ENCODE assay signal across 8 cellular contexts in the genomic region with DNA sequence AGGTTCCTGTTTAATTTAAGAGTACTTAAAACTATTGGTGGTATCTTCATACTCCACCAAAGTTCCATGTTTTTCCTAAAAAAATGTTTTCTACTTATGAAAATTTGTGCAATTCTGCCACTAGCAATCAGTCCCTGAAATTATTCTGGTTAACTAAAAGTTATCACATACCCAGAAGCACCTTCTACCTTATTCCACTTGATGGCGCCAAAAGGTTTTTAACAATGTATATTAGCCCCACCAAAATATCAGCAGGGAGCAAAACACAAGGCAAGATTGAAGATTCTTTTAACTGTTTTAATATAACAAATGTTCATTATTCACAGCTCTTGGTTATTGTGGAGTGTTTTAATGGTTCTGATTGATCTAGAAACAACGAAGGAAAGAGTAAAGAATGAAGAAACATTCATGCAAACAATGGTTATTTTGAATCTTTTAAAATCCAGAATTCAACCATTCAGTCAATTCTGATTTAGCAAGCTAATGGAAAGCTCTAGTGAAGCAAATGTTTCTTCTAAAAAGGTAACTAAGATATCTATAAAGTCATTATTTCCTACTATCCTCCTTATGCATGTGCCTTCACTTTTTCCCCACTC.
A peak's percentile ranks its signal among the peaks of the same experiment; 100 is the strongest.
DNase-seq lines count a peak whose midpoint lies in the region; ATAC-seq, FAIRE-seq and TF ChIP-seq lines count a peak whose summit lies in the region.

No MANE protein-coding gene starts in this region.

- no TSS peak for BruUV-seq in endothelial cell of umbilical vein (replicated peaks; lab: Mats Ljungman, UMichigan)

- TF ChIP-seq RAD21 in SK-N-SH (IDR thresholded peaks at IDR 0.05; ENCODE audit: low read length): peak; percentile 92

- H3K27me3 ChIP-seq in SK-N-SH (ENCODE audit: insufficient read depth) (no peaks in the 10 kb centered on the region), endothelial cell of umbilical vein (ENCODE audit: control insufficient read depth in 2 of 2, insufficient read depth in 2 of 2, low read length in 2 of 2) (no peaks in the 10 kb centered on the region)

- no peaks in the 10 kb centered on the region for H3K9me3 ChIP-seq in SK-N-SH
- H3K9me3 ChIP-seq in endothelial cell of umbilical vein (replicated peaks; ENCODE audit: control insufficient read depth, insufficient read depth, low read length): no peaks in the 10 kb centered on the region
- H3K9me3 ChIP-seq in mucosa of descending colon: no peaks in the 10 kb centered on the region

- no peak for TF ChIP-seq POLR2A in endothelial cell of umbilical vein (IDR thresholded peaks at IDR 0.05; ENCODE audit: low read depth, low read length)

- no peak overlapping the region for H3K27ac ChIP-seq in SK-N-SH (ENCODE audit: low read depth in 2 of 2, low read length in 1 of 2)
- H3K27ac ChIP-seq in endothelial cell of umbilical vein (ENCODE audit: insufficient read depth, low read depth, low read length): no peak overlapping the region

- H4K20me1 ChIP-seq in SK-N-SH (ENCODE audit: insufficient read depth): no peaks in the 10 kb centered on the region
- H4K20me1 ChIP-seq in endothelial cell of umbilical vein (replicated peaks; ENCODE audit: control insufficient read depth, extremely low read depth, insufficient read depth, low read length): no peaks in the 10 kb centered on the region

- FAIRE-seq in endothelial cell of umbilical vein (lab: Jason Lieb, UNC): no peak

- H3K36me3 ChIP-seq in SK-N-SH (replicated peaks in 1 of 2; ENCODE audit: control insufficient read depth in 1 of 2, insufficient read depth in 2 of 2, low read length in 1 of 2) (peaks cover 0 to 9% of the 10 kb centered on the region in 2 experiments), endothelial cell of umbilical vein (ENCODE audit: control insufficient read depth in 2 of 2, extremely low read depth in 1 of 2, insufficient read depth in 2 of 2, low read length in 2 of 2) (no peaks in the 10 kb centered on the region), mucosa of descending colon (ENCODE audit: low read depth) (no peaks in the 10 kb centered on the region)

- ATAC-seq in activated CD8-positive, alpha-beta memory T cell treated with anti-CD3 and anti-CD28 coated beads, Interleukin-2, amount 10 ng/mL, durations not matched to agents 7 days and 5 days: peak; percentile 80
- peak; percentile 77 for ATAC-seq in GM21390 (IDR thresholded peaks at IDR 0.05; ENCODE audit: unreplicated experiment)
- ATAC-seq in mucosa of descending colon: peak; percentile 49

- no peaks in the 10 kb centered on the region for H3K9me2 ChIP-seq in SK-N-SH

- H3F3A ChIP-seq in SK-N-SH (replicated peaks; ENCODE audit: insufficient read depth): no peaks in the 10 kb centered on the region

- TF ChIP-seq EP300 in SK-N-SH (IDR thresholded peaks at IDR 0.05; ENCODE audit: borderline replicate concordance in 1 of 2, low read depth in 1 of 2, low read length in 1 of 2): no peak

- no peaks in the 10 kb centered on the region for H3K4me1 Mint-ChIP-seq in activated CD8-positive, alpha-beta memory T cell treated with anti-CD3 and anti-CD28 coated beads, Interleukin-2, amount 10 ng/mL, durations not matched to agents 7 days and 5 days

- H3K79me2 ChIP-seq in SK-N-SH (ENCODE audit: insufficient read depth) (no peaks in the 10 kb centered on the region), endothelial cell of umbilical vein (ENCODE audit: control insufficient read depth, insufficient read depth, low read length) (no peaks in the 10 kb centered on the region)

- no peaks in the 10 kb centered on the region for H3K9me1 ChIP-seq in endothelial cell of umbilical vein (replicated peaks; ENCODE audit: control insufficient read depth, extremely low read depth, insufficient read depth, low read length)

- H3K4me3 ChIP-seq in SK-N-SH (ENCODE audit: low read depth in 2 of 2, low read length in 1 of 2) (no peak overlapping the region; a peak in 1 of 4 replicates), endothelial cell of umbilical vein (replicated peaks in 1 of 3; ENCODE audit: insufficient read depth in 1 of 3, low read depth in 1 of 3, low read length in 3 of 3) (no peak overlapping the region), mucosa of descending colon (no peak overlapping the region)

- POLR2A ChIA-PET in SK-N-SH (lab: Yijun Ruan, JAX): no interaction called here
- POLR2A ChIA-PET in endothelial cell of umbilical vein (lab: Charles Lee): no interaction called here

- H3K4me2 ChIP-seq in SK-N-SH (no peak overlapping the region), endothelial cell of umbilical vein (ENCODE audit: insufficient read depth, low read length) (no peak overlapping the region)

- TF ChIP-seq CTCF in LNCAP (IDR thresholded peaks at IDR 0.05) (peak; percentile 84), SK-N-SH (IDR thresholded peaks at IDR 0.05) (peak; percentile 89), endothelial cell of umbilical vein (IDR thresholded peaks at IDR 0.05; ENCODE audit: extremely low read depth in 1 of 2, insufficient read depth in 1 of 2, low read depth in 1 of 2, low read length in 2 of 2) (peak; percentile 33 to 42), mucosa of descending colon (IDR thresholded peaks at IDR 0.05) (peak; percentile 31)

- peak overlapping the region; percentile 15; the same call in 1 of the 2 replicates for H2AFZ ChIP-seq in SK-N-SH (ENCODE audit: low read depth)
- peak overlapping the region; percentile 24 for H2AFZ ChIP-seq in endothelial cell of umbilical vein (ENCODE audit: low read depth, low read length)

- peaks cover 10% of the 10 kb centered on the region for H3K27me3 Mint-ChIP-seq in activated CD8-positive, alpha-beta memory T cell treated with anti-CD3 and anti-CD28 coated beads, Interleukin-2, amount 10 ng/mL, durations not matched to agents 7 days and 5 days

- H3K9ac ChIP-seq in SK-N-SH (no peak overlapping the region), endothelial cell of umbilical vein (replicated peaks; ENCODE audit: extremely low read depth, insufficient read depth, low read length) (no peak overlapping the region)

- CTCF ChIA-PET in activated CD8-positive, alpha-beta memory T cell treated with anti-CD3 and anti-CD28 coated beads, Interleukin-2, amount 10 ng/mL, durations not matched to agents 7 days and 5 days (lab: Charles Lee): interaction anchor here (0.7 to 2.5 kb wide), 9 partner anchors 12 to 503 kb away, joined by 3 to 15 read pairs (median 5); no protein-coding TSS in a partner anchor
- CTCF ChIA-PET in SK-N-SH (lab: Yijun Ruan, JAX): interaction anchor here (0.7 to 4.4 kb wide), 27 partner anchors 10 to 1013 kb away, joined by 3 to 41 read pairs (median 4); partner anchors contain the start of gene TTLL7
- CTCF ChIA-PET in endothelial cell of umbilical vein (lab: Charles Lee): interaction anchor here (0.7 to 8.4 kb wide), 29 partner anchors 10 to 1005 kb away, joined by 3 to 231 read pairs (median 4); partner anchors contain the start of genes PRKACB and TTLL7

- H3K4me3 Mint-ChIP-seq in activated CD8-positive, alpha-beta memory T cell treated with anti-CD3 and anti-CD28 coated beads, Interleukin-2, amount 10 ng/mL, durations not matched to agents 7 days and 5 days: no peak overlapping the region

- H3K4me1 ChIP-seq in SK-N-SH (ENCODE audit: control insufficient read depth in 1 of 2, insufficient read depth in 2 of 2, low read depth in 1 of 2, low read length in 1 of 2): no peaks in the 10 kb centered on the region
- H3K4me1 ChIP-seq in endothelial cell of umbilical vein (ENCODE audit: control insufficient read depth, extremely low read depth, insufficient read depth, low read length): no peaks in the 10 kb centered on the region
- H3K4me1 ChIP-seq in mucosa of descending colon (ENCODE audit: low read depth): no peaks in the 10 kb centered on the region

- WGBS in SK-N-SH (ENCODE audit: low lambda C conversion rate): 0% methylated on average over 2 of the region's 2 CpGs

- no peak for DNase-seq in activated CD8-positive, alpha-beta memory T cell treated with anti-CD3 and anti-CD28 coated beads, Interleukin-2, amount 10 ng/mL, durations not matched to agents 7 days and 5 days
- no peak for DNase-seq in activated CD8-positive, alpha-beta memory T cell treated with anti-CD3 and anti-CD28 coated beads for 24 hours
- peak; percentile 49 for DNase-seq in SK-N-SH
- DNase-seq in endothelial cell of umbilical vein (ENCODE audit: low read depth, low spot score): peak; percentile 48
- peak in 1 of 3 donors; percentile 60 for DNase-seq in mucosa of descending colon
- no peak for DNase-seq in MV-4-11 (lab: John Stamatoyannopoulos, UW)

- H3K27ac Mint-ChIP-seq in activated CD8-positive, alpha-beta memory T cell treated with anti-CD3 and anti-CD28 coated beads, Interleukin-2, amount 10 ng/mL, durations not matched to agents 7 days and 5 days: no peak overlapping the region

- no peaks in the 10 kb centered on the region for H3K9me3 Mint-ChIP-seq in activated CD8-positive, alpha-beta memory T cell treated with anti-CD3 and anti-CD28 coated beads, Interleukin-2, amount 10 ng/mL, durations not matched to agents 7 days and 5 days (ENCODE audit: low read depth)

- dilution Hi-C loops in endothelial cell of umbilical vein (cut with MboI; ENCODE audit: extremely low pct_ligation_motif_present, low sequenced_read_pairs): no loop called here

- H3K36me3 Mint-ChIP-seq in activated CD8-positive, alpha-beta memory T cell treated with anti-CD3 and anti-CD28 coated beads, Interleukin-2, amount 10 ng/mL, durations not matched to agents 7 days and 5 days: no peaks in the 10 kb centered on the region

- intact Hi-C loops in endothelial cell of umbilical vein (cut with micrococcal nuclease): loop anchor here (1.0 to 10.0 kb wide), 7 partner anchors 192 to 1003 kb away; no protein-coding TSS in a partner anchor
- intact Hi-C loops in mucosa of descending colon (cut with DNase I, micrococcal nuclease): loop anchor here (2.0 to 10.0 kb wide), 2 partner anchors 191 to 193 kb away; no protein-coding TSS in a partner anchor

TF ChIP-seq in SK-N-SH, 30 proteins besides CTCF, POLR2A, EP300 and RAD21:
- peak; percentile 84 for TF ChIP-seq SMC3 (IDR thresholded peaks at IDR 0.05; ENCODE audit: low read depth, low read length)
- TF ChIP-seq TAF1 (IDR thresholded peaks at IDR 0.05; ENCODE audit: borderline replicate concordance, low read depth, low read length): no peak

TF ChIP-seq in endothelial cell of umbilical vein, 7 proteins besides CTCF, POLR2A, EP300 and RAD21 (continues in another document):
- TF ChIP-seq EZH2 (IDR thresholded peaks at IDR 0.05; ENCODE audit: borderline replicate concordance, low read depth, low read length, severe bottlenecking) (no peak), MYC (IDR thresholded peaks at IDR 0.05; ENCODE audit: low read depth, low read length) (no peak), POLR2AphosphoS5 (IDR thresholded peaks at IDR 0.05; ENCODE audit: insufficient read depth, low read depth, low read length) (no peak), FOS (IDR thresholded peaks at IDR 0.05; ENCODE audit: borderline replicate concordance, insufficient read depth, low read length) (no peak), JUN (IDR thresholded peaks at IDR 0.05; ENCODE audit: borderline replicate concordance, insufficient read depth, insufficient read length, low read depth) (no peak), GATA2 (IDR thresholded peaks at IDR 0.05; ENCODE audit: insufficient read depth, insufficient read length, low read depth, low read length) (no peak)

Comparison
In these comparisons a context has a peak if more than half of its experiments do, and no peak if none do; other contexts are left out.
1. DNase-seq: peak in SK-N-SH (single experiment) and endothelial cell of umbilical vein (single experiment); none in activated CD8-positive, alpha-beta memory T cell treated with anti-CD3 and anti-CD28 coated beads, Interleukin-2, amount 10 ng/mL, durations not matched to agents 7 days and 5 days (single experiment), activated CD8-positive, alpha-beta memory T cell treated with anti-CD3 and anti-CD28 coated beads for 24 hours (single experiment) and MV-4-11 (single experiment).
2. CTCF ChIP-seq: peak in every context shown above with its lines; median percentile 89 in SK-N-SH; 84 in LNCAP; 38 in endothelial cell of umbilical vein; 31 in mucosa of descending colon.
3. Peak in every context shown above with its lines, with median percentiles within 50 percentile points of each other: ATAC-seq.